ENCODE assay signal across 17 cellular contexts in the genomic region with DNA sequence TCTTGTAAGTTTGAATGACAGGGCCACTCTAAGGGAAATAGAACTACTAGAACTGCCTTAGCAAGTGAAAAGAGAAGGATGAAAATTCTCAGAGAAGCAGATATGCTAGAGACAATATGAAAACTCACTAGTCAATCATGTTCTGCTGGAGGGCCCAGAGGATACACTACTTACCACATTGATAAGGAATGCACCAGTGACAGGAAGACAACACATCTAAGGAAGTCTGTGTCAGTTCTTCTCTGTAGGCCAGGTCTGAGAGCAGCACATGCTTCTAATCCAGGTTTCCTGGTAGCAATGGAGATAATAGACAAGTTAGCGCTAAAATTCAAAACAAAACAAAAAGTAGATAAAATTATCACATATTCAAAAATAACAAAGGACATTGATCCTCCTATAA.
DNase-seq lines count a peak whose midpoint lies in the region; ATAC-seq and TF ChIP-seq lines count a peak whose summit lies in the region.
"Had no signal": no experiment of that assay in that cellular context is flagged by ENCODE, and none has a peak within 500 bp of the region (broad histone marks: within the 10 kb centered on the region; RNA-seq: fewer than 3 reads in every experiment).

No MANE protein-coding gene starts in this region.

- H3K4me3 ChIP-seq in DND-41 (ENCODE audit: low read depth in 1 of 2, low read length in 2 of 2) (no peak overlapping the region), foreskin fibroblast (ENCODE audit: low read depth in 1 of 2, low read length in 2 of 2) (no peak overlapping the region), SK-N-SH (ENCODE audit: low read depth in 2 of 2, low read length in 1 of 2) (no peak overlapping the region)
- H3K4me3 ChIP-seq: BLaER1 had no signal

- H3K27me3 ChIP-seq in DND-41 (ENCODE audit: insufficient read depth, low read length, poor library complexity) (no peaks in the 10 kb centered on the region), SK-N-SH (ENCODE audit: insufficient read depth) (no peaks in the 10 kb centered on the region)
- H3K27me3 ChIP-seq: BLaER1 had no signal

- H3K9ac ChIP-seq in DND-41 (ENCODE audit: low read depth, low read length): no peak overlapping the region
- H3K9ac ChIP-seq in SK-N-SH: no peak overlapping the region
- H3K9ac ChIP-seq: BLaER1 had no signal

- no peaks in the 10 kb centered on the region for H3F3A ChIP-seq in SK-N-SH (replicated peaks; ENCODE audit: insufficient read depth)

- no peak for TF ChIP-seq EP300 in SK-N-SH (IDR thresholded peaks at IDR 0.05; ENCODE audit: borderline replicate concordance in 1 of 2, low read depth in 1 of 2, low read length in 1 of 2)

- H3K4me1 ChIP-seq in DND-41 (ENCODE audit: insufficient read depth, low read length): no peaks in the 10 kb centered on the region
- H3K4me1 ChIP-seq in SK-N-SH (ENCODE audit: control insufficient read depth in 1 of 2, insufficient read depth in 2 of 2, low read depth in 1 of 2, low read length in 1 of 2): peaks cover 2 to 10% of the 10 kb centered on the region in 2 experiments; a peak in 3 of 4 replicates
- H3K4me1 ChIP-seq: BLaER1 had no signal

- no peaks in the 10 kb centered on the region for H3K79me2 ChIP-seq in DND-41 (ENCODE audit: insufficient read depth, low read length)
- H3K79me2 ChIP-seq in SK-N-SH (ENCODE audit: insufficient read depth): no peaks in the 10 kb centered on the region

- no peaks in the 10 kb centered on the region for H3K9me2 ChIP-seq in SK-N-SH

- POLR2A ChIA-PET in SK-N-SH (lab: Yijun Ruan, JAX): no interaction called here

- H2AFZ ChIP-seq in DND-41 (ENCODE audit: low read depth, low read length): no peak overlapping the region; the same call in 1 of the 2 replicates
- no peak overlapping the region for H2AFZ ChIP-seq in SK-N-SH (ENCODE audit: low read depth)

- 100% methylated on average over 1 of the region's 1 CpG for WGBS in SK-N-SH (ENCODE audit: low lambda C conversion rate)

- TF ChIP-seq CTCF in DND-41 (IDR thresholded peaks at IDR 0.05; ENCODE audit: borderline replicate concordance, extremely low read depth, low read length, poor library complexity, severe bottlenecking) (no peak), foreskin fibroblast (IDR thresholded peaks at IDR 0.05; ENCODE audit: low read depth, low read length) (no peak), SK-N-SH (IDR thresholded peaks at IDR 0.05) (no peak)

- no peaks in the 10 kb centered on the region for H3K9me3 ChIP-seq in DND-41 (ENCODE audit: insufficient read depth, low read length, severe bottlenecking)
- no peaks in the 10 kb centered on the region for H3K9me3 ChIP-seq in SK-N-SH
- H3K9me3 ChIP-seq: BLaER1 had no signal

- ATAC-seq in DND-41 (ENCODE audit: insufficient read depth, low read depth): peak; percentile 62; the same call in 2 of the 3 replicates
- no peak for ATAC-seq in HG03039 (IDR thresholded peaks at IDR 0.05; ENCODE audit: unreplicated experiment)
- ATAC-seq: HCT116 had no signal

- no peak for DNase-seq in DND-41
- peak; percentile 2 for DNase-seq in ELR (ENCODE audit: low read depth)
- peak; percentile 36 for DNase-seq in dermis blood vessel endothelial cell
- DNase-seq in iris pigment epithelial cell (ENCODE audit: low read depth): peak; percentile 6
- DNase-seq in activated CD4-positive, alpha-beta T cell treated with anti-CD3 and anti-CD28 coated beads for 48 hours: no peak
- DNase-seq in foreskin fibroblast: no peak
- no peak for DNase-seq in SK-N-SH
- DNase-seq: 8988T; CD4-positive, alpha-beta memory T cell; DMS153; DMS79; GDM1; GOT3; H7 had no signal

- TF ChIP-seq RAD21 in SK-N-SH (IDR thresholded peaks at IDR 0.05; ENCODE audit: low read length): no peak

- H3K36me3 ChIP-seq in DND-41 (ENCODE audit: insufficient read depth, low read length): no peaks in the 10 kb centered on the region
- H3K36me3 ChIP-seq in SK-N-SH (replicated peaks in 1 of 2; ENCODE audit: control insufficient read depth in 1 of 2, insufficient read depth in 2 of 2, low read length in 1 of 2): no peaks in the 10 kb centered on the region
- H3K36me3 ChIP-seq: BLaER1 had no signal

- CTCF ChIA-PET in SK-N-SH (lab: Yijun Ruan, JAX): no interaction called here

- no peaks in the 10 kb centered on the region for H4K20me1 ChIP-seq in DND-41 (ENCODE audit: insufficient read depth, low read length)
- H4K20me1 ChIP-seq in SK-N-SH (ENCODE audit: insufficient read depth): no peaks in the 10 kb centered on the region
- H4K20me1 ChIP-seq: BLaER1 had no signal

- no peak overlapping the region for H3K27ac ChIP-seq in DND-41 (ENCODE audit: low read length)
- no peak overlapping the region for H3K27ac ChIP-seq in SK-N-SH (ENCODE audit: low read depth in 2 of 2, low read length in 1 of 2)
- H3K27ac ChIP-seq: BLaER1 had no signal

- H3K4me2 ChIP-seq in DND-41 (ENCODE audit: insufficient read depth, low read length) (no peak overlapping the region), SK-N-SH (no peak overlapping the region)
- H3K4me2 ChIP-seq: BLaER1 had no signal

TF ChIP-seq in SK-N-SH, 30 proteins besides CTCF, POLR2A, EP300 and RAD21:
- TF ChIP-seq RFX5 (IDR thresholded peaks at IDR 0.05; ENCODE audit: low read length): no peak
- TF ChIP-seq YY1 (IDR thresholded peaks at IDR 0.05; ENCODE audit: low read depth): no peak
- no peak for TF ChIP-seq RCOR1 (IDR thresholded peaks at IDR 0.05; ENCODE audit: low read length)
- no peak for TF ChIP-seq SIN3A (IDR thresholded peaks at IDR 0.05; ENCODE audit: borderline replicate concordance, low read depth, low read length)
- TF ChIP-seq TEAD4 (IDR thresholded peaks at IDR 0.05; ENCODE audit: borderline replicate concordance, insufficient read depth): no peak
- TF ChIP-seq FOXJ3 (CRISPR knock-in tag; IDR thresholded peaks at IDR 0.05): no peak
- TF ChIP-seq POLR2AphosphoS5 (IDR thresholded peaks at IDR 0.05; ENCODE audit: low read depth, low read length): no peak
- no peak for TF ChIP-seq CHD2 (IDR thresholded peaks at IDR 0.05; ENCODE audit: low read length, partially characterized antibody)
- TF ChIP-seq MEF2A (IDR thresholded peaks at IDR 0.05; ENCODE audit: borderline replicate concordance, low read depth): no peak
- no peak for TF ChIP-seq JUND (IDR thresholded peaks at IDR 0.05)
- no peak for TF ChIP-seq MXI1 (IDR thresholded peaks at IDR 0.05; ENCODE audit: low read depth, low read length)
- TF ChIP-seq ELF1 (IDR thresholded peaks at IDR 0.05): no peak

Comparison
In these comparisons a context has a peak if more than half of its experiments do, and no peak if none do; other contexts are left out.
1. DNase-seq: peak in ELR (single experiment), dermis blood vessel endothelial cell (single experiment) and iris pigment epithelial cell (single experiment); none in DND-41 (single experiment), activated CD4-positive, alpha-beta T cell treated with anti-CD3 and anti-CD28 coated beads for 48 hours (single experiment), foreskin fibroblast (0 of 2) and SK-N-SH (single experiment).